In the genomic region with DNA sequence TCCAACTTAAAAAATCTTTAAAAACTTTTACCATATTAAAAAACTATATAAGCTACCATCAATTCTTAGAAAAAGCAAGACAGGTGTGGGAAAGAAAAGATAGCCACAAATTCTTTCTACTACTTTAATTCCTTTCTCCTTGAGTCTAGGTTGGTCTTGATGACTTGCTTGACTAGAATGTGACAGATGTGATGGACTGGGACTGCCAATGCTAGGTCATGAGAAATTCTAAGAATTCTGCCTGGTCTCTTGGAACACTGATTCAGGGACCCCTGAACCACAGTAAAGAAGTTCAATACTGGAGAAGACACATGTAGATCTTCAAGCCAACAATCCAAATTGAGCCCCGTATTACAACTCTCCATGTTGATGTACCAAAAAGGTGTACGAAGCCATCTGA, we compare ENCODE assay signal across 1 cellular context.
TF ChIP-seq lines count a peak whose summit lies in the region.

No MANE protein-coding gene starts in this region.

TF ChIP-seq in H1, 55 proteins besides CTCF, POLR2A, EP300 and RAD21 (continued from another document):
- TF ChIP-seq, protein P1, sequence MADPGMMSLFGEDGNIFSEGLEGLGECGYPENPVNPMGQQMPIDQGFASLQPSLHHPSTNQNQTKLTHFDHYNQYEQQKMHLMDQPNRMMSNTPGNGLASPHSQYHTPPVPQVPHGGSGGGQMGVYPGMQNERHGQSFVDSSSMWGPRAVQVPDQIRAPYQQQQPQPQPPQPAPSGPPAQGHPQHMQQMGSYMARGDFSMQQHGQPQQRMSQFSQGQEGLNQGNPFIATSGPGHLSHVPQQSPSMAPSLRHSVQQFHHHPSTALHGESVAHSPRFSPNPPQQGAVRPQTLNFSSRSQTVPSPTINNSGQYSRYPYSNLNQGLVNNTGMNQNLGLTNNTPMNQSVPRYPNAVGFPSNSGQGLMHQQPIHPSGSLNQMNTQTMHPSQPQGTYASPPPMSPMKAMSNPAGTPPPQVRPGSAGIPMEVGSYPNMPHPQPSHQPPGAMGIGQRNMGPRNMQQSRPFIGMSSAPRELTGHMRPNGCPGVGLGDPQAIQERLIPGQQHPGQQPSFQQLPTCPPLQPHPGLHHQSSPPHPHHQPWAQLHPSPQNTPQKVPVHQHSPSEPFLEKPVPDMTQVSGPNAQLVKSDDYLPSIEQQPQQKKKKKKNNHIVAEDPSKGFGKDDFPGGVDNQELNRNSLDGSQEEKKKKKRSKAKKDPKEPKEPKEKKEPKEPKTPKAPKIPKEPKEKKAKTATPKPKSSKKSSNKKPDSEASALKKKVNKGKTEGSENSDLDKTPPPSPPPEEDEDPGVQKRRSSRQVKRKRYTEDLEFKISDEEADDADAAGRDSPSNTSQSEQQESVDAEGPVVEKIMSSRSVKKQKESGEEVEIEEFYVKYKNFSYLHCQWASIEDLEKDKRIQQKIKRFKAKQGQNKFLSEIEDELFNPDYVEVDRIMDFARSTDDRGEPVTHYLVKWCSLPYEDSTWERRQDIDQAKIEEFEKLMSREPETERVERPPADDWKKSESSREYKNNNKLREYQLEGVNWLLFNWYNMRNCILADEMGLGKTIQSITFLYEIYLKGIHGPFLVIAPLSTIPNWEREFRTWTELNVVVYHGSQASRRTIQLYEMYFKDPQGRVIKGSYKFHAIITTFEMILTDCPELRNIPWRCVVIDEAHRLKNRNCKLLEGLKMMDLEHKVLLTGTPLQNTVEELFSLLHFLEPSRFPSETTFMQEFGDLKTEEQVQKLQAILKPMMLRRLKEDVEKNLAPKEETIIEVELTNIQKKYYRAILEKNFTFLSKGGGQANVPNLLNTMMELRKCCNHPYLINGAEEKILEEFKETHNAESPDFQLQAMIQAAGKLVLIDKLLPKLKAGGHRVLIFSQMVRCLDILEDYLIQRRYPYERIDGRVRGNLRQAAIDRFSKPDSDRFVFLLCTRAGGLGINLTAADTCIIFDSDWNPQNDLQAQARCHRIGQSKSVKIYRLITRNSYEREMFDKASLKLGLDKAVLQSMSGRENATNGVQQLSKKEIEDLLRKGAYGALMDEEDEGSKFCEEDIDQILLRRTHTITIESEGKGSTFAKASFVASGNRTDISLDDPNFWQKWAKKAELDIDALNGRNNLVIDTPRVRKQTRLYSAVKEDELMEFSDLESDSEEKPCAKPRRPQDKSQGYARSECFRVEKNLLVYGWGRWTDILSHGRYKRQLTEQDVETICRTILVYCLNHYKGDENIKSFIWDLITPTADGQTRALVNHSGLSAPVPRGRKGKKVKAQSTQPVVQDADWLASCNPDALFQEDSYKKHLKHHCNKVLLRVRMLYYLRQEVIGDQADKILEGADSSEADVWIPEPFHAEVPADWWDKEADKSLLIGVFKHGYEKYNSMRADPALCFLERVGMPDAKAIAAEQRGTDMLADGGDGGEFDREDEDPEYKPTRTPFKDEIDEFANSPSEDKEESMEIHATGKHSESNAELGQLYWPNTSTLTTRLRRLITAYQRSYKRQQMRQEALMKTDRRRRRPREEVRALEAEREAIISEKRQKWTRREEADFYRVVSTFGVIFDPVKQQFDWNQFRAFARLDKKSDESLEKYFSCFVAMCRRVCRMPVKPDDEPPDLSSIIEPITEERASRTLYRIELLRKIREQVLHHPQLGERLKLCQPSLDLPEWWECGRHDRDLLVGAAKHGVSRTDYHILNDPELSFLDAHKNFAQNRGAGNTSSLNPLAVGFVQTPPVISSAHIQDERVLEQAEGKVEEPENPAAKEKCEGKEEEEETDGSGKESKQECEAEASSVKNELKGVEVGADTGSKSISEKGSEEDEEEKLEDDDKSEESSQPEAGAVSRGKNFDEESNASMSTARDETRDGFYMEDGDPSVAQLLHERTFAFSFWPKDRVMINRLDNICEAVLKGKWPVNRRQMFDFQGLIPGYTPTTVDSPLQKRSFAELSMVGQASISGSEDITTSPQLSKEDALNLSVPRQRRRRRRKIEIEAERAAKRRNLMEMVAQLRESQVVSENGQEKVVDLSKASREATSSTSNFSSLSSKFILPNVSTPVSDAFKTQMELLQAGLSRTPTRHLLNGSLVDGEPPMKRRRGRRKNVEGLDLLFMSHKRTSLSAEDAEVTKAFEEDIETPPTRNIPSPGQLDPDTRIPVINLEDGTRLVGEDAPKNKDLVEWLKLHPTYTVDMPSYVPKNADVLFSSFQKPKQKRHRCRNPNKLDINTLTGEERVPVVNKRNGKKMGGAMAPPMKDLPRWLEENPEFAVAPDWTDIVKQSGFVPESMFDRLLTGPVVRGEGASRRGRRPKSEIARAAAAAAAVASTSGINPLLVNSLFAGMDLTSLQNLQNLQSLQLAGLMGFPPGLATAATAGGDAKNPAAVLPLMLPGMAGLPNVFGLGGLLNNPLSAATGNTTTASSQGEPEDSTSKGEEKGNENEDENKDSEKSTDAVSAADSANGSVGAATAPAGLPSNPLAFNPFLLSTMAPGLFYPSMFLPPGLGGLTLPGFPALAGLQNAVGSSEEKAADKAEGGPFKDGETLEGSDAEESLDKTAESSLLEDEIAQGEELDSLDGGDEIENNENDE (IDR thresholded peaks at IDR 0.05; ENCODE audit: insufficient replicate concordance, low read length): no peak
- no peak for TF ChIP-seq SUZ12 (IDR thresholded peaks at IDR 0.05; ENCODE audit: low read length)
- TF ChIP-seq TAF7 (optimal IDR thresholded peaks at IDR 0.05; ENCODE audit: borderline replicate concordance, low read depth, low read length): no peak
- no peak for TF ChIP-seq RNF2 (IDR thresholded peaks at IDR 0.05; ENCODE audit: borderline replicate concordance, low read depth, low read length, missing control alignments, poor library complexity, severe bottlenecking)
- no peak for TF ChIP-seq MAFK (IDR thresholded peaks at IDR 0.05; ENCODE audit: low read depth, low read length)
- TF ChIP-seq CREB1 (IDR thresholded peaks at IDR 0.05): no peak
- no peak for TF ChIP-seq SIRT6 (IDR thresholded peaks at IDR 0.05; ENCODE audit: low read length)
- no peak for TF ChIP-seq RXRA (IDR thresholded peaks at IDR 0.05; ENCODE audit: insufficient read depth, low read depth, low read length)
- TF ChIP-seq, protein P2, sequence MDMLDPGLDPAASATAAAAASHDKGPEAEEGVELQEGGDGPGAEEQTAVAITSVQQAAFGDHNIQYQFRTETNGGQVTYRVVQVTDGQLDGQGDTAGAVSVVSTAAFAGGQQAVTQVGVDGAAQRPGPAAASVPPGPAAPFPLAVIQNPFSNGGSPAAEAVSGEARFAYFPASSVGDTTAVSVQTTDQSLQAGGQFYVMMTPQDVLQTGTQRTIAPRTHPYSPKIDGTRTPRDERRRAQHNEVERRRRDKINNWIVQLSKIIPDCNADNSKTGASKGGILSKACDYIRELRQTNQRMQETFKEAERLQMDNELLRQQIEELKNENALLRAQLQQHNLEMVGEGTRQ (IDR thresholded peaks at IDR 0.05; ENCODE audit: low read length): no peak
- no peak for TF ChIP-seq HDAC2 (IDR thresholded peaks at IDR 0.05; ENCODE audit: borderline replicate concordance in 1 of 2, low read depth in 2 of 2, low read length in 2 of 2)
- no peak for TF ChIP-seq EZH2 (IDR thresholded peaks at IDR 0.05; ENCODE audit: low read depth, low read length, severe bottlenecking)
- no peak for TF ChIP-seq TEAD4 (IDR thresholded peaks at IDR 0.05; ENCODE audit: low read depth, low read length)
TF ChIP-seq in H1: peak in this region for 0.
